Comparison of ENCODE assay signal across 8 cellular contexts in genomic region chr20:62794007-62794724, GRCh38. TPM values are rescaled to one million over a fixed set of nuclear protein-coding genes. Genes with fewer than 3 reads are reported as not detected.
A peak's percentile ranks its signal among the peaks of the same experiment; 100 is the strongest.
DNase-seq lines count a peak whose midpoint lies in the region; TF ChIP-seq lines count a peak whose summit lies in the region.

No MANE protein-coding gene starts in this region.

- peaks cover 19% of the 10 kb centered on the region for H3K4me1 ChIP-seq in HAP-1
- peaks cover 23% of the 10 kb centered on the region for H3K4me1 ChIP-seq in neuron (ENCODE audit: insufficient read depth, low read length)
- peaks cover 43% of the 10 kb centered on the region for H3K4me1 ChIP-seq in stomach smooth muscle (ENCODE audit: control insufficient read depth, insufficient read depth, low read length)

- H3K27me3 ChIP-seq in HAP-1 (ENCODE audit: low read depth) (no peaks in the 10 kb centered on the region), MG63 (no peaks in the 10 kb centered on the region), neuron (ENCODE audit: insufficient read depth, low read length) (peaks cover 4% of the 10 kb centered on the region), stomach smooth muscle (ENCODE audit: control insufficient read depth in 1 of 2, insufficient read depth in 2 of 2, low read length in 2 of 2) (no peaks in the 10 kb centered on the region)

- H2AFZ ChIP-seq in neuron (ENCODE audit: low read depth, low read length): peak overlapping the region; percentile 82

- H3K4me3 ChIP-seq in HAP-1 (peak overlapping the region; percentile 35), MG63 (peak overlapping the region; percentile 59), foreskin fibroblast (ENCODE audit: low read depth in 1 of 2, low read length in 2 of 2) (peak overlapping the region; percentile 67 to 69), neuron (ENCODE audit: low read length) (peak overlapping the region; percentile 58), stomach smooth muscle (ENCODE audit: low read length in 2 of 2) (peak overlapping the region; percentile 73 to 80)

- H3K9ac ChIP-seq in stomach smooth muscle (ENCODE audit: low read length in 2 of 2): peak overlapping the region; percentile 71 to 74

- H3K9me3 ChIP-seq in HAP-1 (0 out of 2 replicates have a peak, but pooled peaks cover 2% of the 10 kb centered on the region), MG63 (no peaks in the 10 kb centered on the region), neuron (ENCODE audit: low read length) (no peaks in the 10 kb centered on the region), stomach smooth muscle (ENCODE audit: control insufficient read depth in 2 of 2, low read length in 2 of 2) (no peaks in the 10 kb centered on the region)

- in situ Hi-C loops in G401 (cut with HindIII; ENCODE audit: low sequenced_read_pairs): no loop called here
- in situ Hi-C loops in HAP-1 (cut with MboI; ENCODE audit: low sequenced_read_pairs): loop anchor here (5.0 kb wide), 2 partner anchors 127 to 292 kb away; no protein-coding TSS in a partner anchor

- TF ChIP-seq CTCF in foreskin fibroblast (IDR thresholded peaks at IDR 0.05; ENCODE audit: low read depth, low read length): no peak

- peaks cover 20% of the 10 kb centered on the region for H3K36me3 ChIP-seq in HAP-1 (replicated peaks)
- peaks cover 22% of the 10 kb centered on the region for H3K36me3 ChIP-seq in MG63
- H3K36me3 ChIP-seq in neuron (ENCODE audit: insufficient read depth, low read length): peaks cover 16% of the 10 kb centered on the region
- H3K36me3 ChIP-seq in stomach smooth muscle (ENCODE audit: control insufficient read depth in 2 of 2, insufficient read depth in 2 of 2, low read length in 2 of 2): peaks cover 6% of the 10 kb centered on the region in 2 donors

- peak overlapping the region; percentile 95 for H3K27ac ChIP-seq in stomach smooth muscle (ENCODE audit: low read length)

- DNase-seq in G401 (ENCODE audit: low spot score) (peak; percentile 94), HAP-1 (ENCODE audit: low spot score in 2 of 2) (peak; percentile 89 to 97), MG63 (peak; percentile 95), SHP77 treated with DMSO at 0.1 percent for 48 hours (lab: John Stamatoyannopoulos, UW) (peak; percentile 94), activated gamma-delta T cell treated with Interleukin-2 at 50 U/mL for 16 hours (peak; percentile 93), foreskin fibroblast (peak; percentile 96 to 98)

RNA-seq across cellular contexts. Expression of gene MRGBP, which starts 2.1 kb away (rescaled TPM):
- 25.2 and 33.6 TPM in 2 replicates for total RNA-seq in G401 (2014; rRNA removed; shearing (Covaris generic))
- 52.1 and 63.5 TPM in 2 replicates for total RNA-seq in MG63 (2014; rRNA removed; shearing (Covaris generic); ENCODE audit: low replicate concordance)

RNA-seq across cellular contexts. Expression of gene OGFR, which starts 10.5 kb away (rescaled TPM):
- 43.9 and 45.6 TPM in 2 replicates for total RNA-seq in G401 (2014; rRNA removed; shearing (Covaris generic))
- 67.7 and 72.3 TPM in 2 replicates for total RNA-seq in MG63 (2014; rRNA removed; shearing (Covaris generic); ENCODE audit: low replicate concordance)

RNA-seq across cellular contexts. Expression of gene COL9A3, which starts 22.7 kb away (rescaled TPM):
- total RNA-seq in G401 (2014; rRNA removed; shearing (Covaris generic)): 8.6 TPM in 2 replicates
- total RNA-seq in MG63 (2014; rRNA removed; shearing (Covaris generic); ENCODE audit: low replicate concordance): 2.8 TPM in 1 of 2 replicates, not detected in the other

Comparison
In these comparisons a context has a peak if more than half of its experiments do, and no peak if none do; other contexts are left out.
1. Peak in every context shown above with its lines: DNase-seq, H3K4me3 ChIP-seq and H3K27ac ChIP-seq.